Comparison of ENCODE assay signal across 9 cellular contexts in the genomic region with DNA sequence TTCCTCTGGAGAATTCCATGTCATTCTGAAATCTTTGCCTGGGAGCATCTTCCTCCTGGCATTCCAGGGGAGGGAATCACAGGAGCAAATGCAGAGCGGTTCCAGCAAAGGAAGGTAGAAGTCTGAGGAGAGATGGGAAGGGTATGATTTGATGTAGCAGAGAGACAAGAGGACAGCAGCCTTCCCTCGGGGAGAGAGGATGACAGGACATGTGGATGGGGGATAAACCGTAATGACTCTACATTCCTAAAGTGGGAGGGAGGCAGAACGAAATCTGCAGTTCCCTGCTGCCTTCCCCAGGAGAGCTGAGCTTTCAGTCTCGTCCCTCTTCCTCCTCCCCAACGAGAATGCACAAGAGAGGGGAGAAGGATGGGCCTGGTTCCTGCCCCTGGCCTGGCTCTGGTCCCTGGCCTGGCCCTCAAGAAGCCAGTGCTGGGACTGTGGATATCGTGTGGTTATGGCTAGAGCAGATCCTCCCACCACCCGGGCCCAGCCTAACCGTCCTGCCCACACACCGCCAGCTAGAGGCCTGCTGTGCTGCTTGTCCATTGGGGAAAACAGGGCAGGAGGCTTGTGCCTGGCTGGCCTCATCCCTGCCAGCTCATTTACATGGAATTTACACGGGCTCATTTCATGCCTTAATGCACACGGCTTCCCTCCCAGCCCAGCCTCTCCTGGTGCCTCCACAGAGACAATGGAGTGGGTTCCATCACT. TPM values are rescaled to one million over a fixed set of nuclear protein-coding genes. Genes with fewer than 3 reads are reported as not detected.
DNase-seq lines count a peak whose midpoint lies in the region; ATAC-seq, FAIRE-seq and TF ChIP-seq lines count a peak whose summit lies in the region.
"Had no signal": no experiment of that assay in that cellular context is flagged by ENCODE, and none has a peak within 500 bp of the region (broad histone marks: within the 10 kb centered on the region; RNA-seq: fewer than 3 reads in every experiment).

No MANE protein-coding gene starts in this region.

- peaks cover 20% of the 10 kb centered on the region for H3K36me3 Mint-ChIP-seq in Caco-2 (ENCODE audit: insufficient read depth, unreplicated experiment)
- H3K36me3 Mint-ChIP-seq in IgD-negative memory B cell: peaks cover 2% of the 10 kb centered on the region

- H3K36me3 ChIP-seq in Caco-2 (ENCODE audit: control insufficient read depth, insufficient read depth, low read length) (no peaks in the 10 kb centered on the region; the same call in 1 of the 2 replicates), neural cell (ENCODE audit: insufficient read depth, low read length) (no peaks in the 10 kb centered on the region), esophagus muscularis mucosa (peaks cover 0 to 18% (median 6%) of the 10 kb centered on the region in 4 donors), small intestine (ENCODE audit: control insufficient read depth in 2 of 2, insufficient read depth in 2 of 2, low read length in 2 of 2) (no peaks in the 10 kb centered on the region)
- H3K36me3 ChIP-seq: neutrophil had no signal

- no peaks in the 10 kb centered on the region for H3F3A ChIP-seq in neural cell (ENCODE audit: insufficient read depth, low read length, poor library complexity, severe bottlenecking)

- POLR2A ChIA-PET in Caco-2 (lab: Charles Lee): no interaction called here

- BruUV-seq in Caco-2 (replicated peaks; lab: Mats Ljungman, UMichigan): no TSS peak

- H3K27me3 ChIP-seq in Caco-2 (replicated peaks; ENCODE audit: control insufficient read depth, insufficient read depth, low read length) (no peaks in the 10 kb centered on the region), neural cell (ENCODE audit: insufficient read depth, low read depth, low read length) (no peaks in the 10 kb centered on the region), esophagus muscularis mucosa (peaks cover 0 to 35% (median 0%) of the 10 kb centered on the region in 4 donors), small intestine (ENCODE audit: control insufficient read depth in 2 of 2, insufficient read depth in 2 of 2, low read length in 2 of 2) (no peaks in the 10 kb centered on the region)

- H3K9me3 Mint-ChIP-seq in Caco-2 (ENCODE audit: unreplicated experiment) (no peaks in the 10 kb centered on the region), IgD-negative memory B cell (no peaks in the 10 kb centered on the region)

- TF ChIP-seq CTCF in Caco-2 (IDR thresholded peaks at IDR 0.05; ENCODE audit: insufficient read depth in 1 of 2, low read depth in 1 of 2, low read length in 1 of 2, severe bottlenecking in 1 of 2, unreplicated experiment in 1 of 2) (no peak), neural cell (IDR thresholded peaks at IDR 0.05; ENCODE audit: poor library complexity, severe bottlenecking) (no peak), esophagus muscularis mucosa (IDR thresholded peaks at IDR 0.05) (no peak)

- TF ChIP-seq RAD21 in neural cell (conservative IDR thresholded peaks at IDR 0.05): no peak

- no peak for TF ChIP-seq POLR2A in esophagus muscularis mucosa (IDR thresholded peaks at IDR 0.05; ENCODE audit: low read depth)

- H3K4me1 Mint-ChIP-seq in Caco-2 (ENCODE audit: low read depth, unreplicated experiment) (peaks cover 9% of the 10 kb centered on the region), IgD-negative memory B cell (peaks cover 36 to 47% (median 45%) of the 10 kb centered on the region in 3 donors)

- no peak overlapping the region for H3K4me3 ChIP-seq in Caco-2 (ENCODE audit: low read depth, low read length)
- H3K4me3 ChIP-seq in neural cell (ENCODE audit: low read length): no peak overlapping the region
- no peak overlapping the region for H3K4me3 ChIP-seq in esophagus muscularis mucosa
- H3K4me3 ChIP-seq in small intestine (ENCODE audit: low read depth in 1 of 2, low read length in 2 of 2): no peak overlapping the region

- no peak overlapping the region for H2AFZ ChIP-seq in neural cell (ENCODE audit: low read depth, low read length)

- CTCF ChIA-PET in Caco-2 (lab: Charles Lee): no interaction called here

- H3K4me1 ChIP-seq in Caco-2 (no peaks in the 10 kb centered on the region), esophagus muscularis mucosa (peaks cover 0 to 16% (median 2%) of the 10 kb centered on the region in 4 donors), small intestine (ENCODE audit: control insufficient read depth in 2 of 2, insufficient read depth in 1 of 2, low read depth in 1 of 2, low read length in 1 of 2) (no peaks in the 10 kb centered on the region)

- no peak overlapping the region for H3K4me2 ChIP-seq in neural cell (ENCODE audit: low read length)

- H3K4me3 Mint-ChIP-seq in Caco-2 (ENCODE audit: unreplicated experiment) (no peak overlapping the region), IgD-negative memory B cell (peak overlapping the region in 1 of 4 donors; percentile 27)

- intact Hi-C loops in Caco-2 (cut with micrococcal nuclease; ENCODE audit: unreplicated experiment): no loop called here
- intact Hi-C loops in esophagus muscularis mucosa (cut with DNase I): no loop called here

- DNase-seq in Caco-2 (no peak), T47D (ENCODE audit: low read depth in 1 of 2, low spot score in 1 of 2) (peak; percentile 51 to 80), NCI-H1417 (lab: John Stamatoyannopoulos, UW) (no peak), esophagus muscularis mucosa (ENCODE audit: extremely low spot score) (no peak), small intestine (no peak)

- H3K9ac ChIP-seq in neural cell (ENCODE audit: low read length): no peak overlapping the region

- no peaks in the 10 kb centered on the region for H3K9me3 ChIP-seq in Caco-2
- H3K9me3 ChIP-seq in neural cell (ENCODE audit: low read length): no peaks in the 10 kb centered on the region
- no peaks in the 10 kb centered on the region for H3K9me3 ChIP-seq in esophagus muscularis mucosa
- H3K9me3 ChIP-seq in small intestine (ENCODE audit: control insufficient read depth, low read depth): no peaks in the 10 kb centered on the region
- H3K9me3 ChIP-seq: neutrophil had no signal

- no peaks in the 10 kb centered on the region for H3K79me2 ChIP-seq in neural cell (replicated peaks; ENCODE audit: insufficient read depth, low read length)

- peak overlapping the region; percentile 54 for H3K27ac Mint-ChIP-seq in Caco-2 (ENCODE audit: unreplicated experiment)
- H3K27ac Mint-ChIP-seq in IgD-negative memory B cell: peak overlapping the region in 2 of 3 donors; percentile 54 to 71

- ATAC-seq in GM21367 (IDR thresholded peaks at IDR 0.05; ENCODE audit: unreplicated experiment): no peak

- WGBS in esophagus muscularis mucosa: 48% methylated on average over 12 of the region's 12 CpGs
- 28 to 47% (median 42%) methylated on average over 11 to 12 of the region's 12 CpGs for WGBS in small intestine, 3 donors

- H3K9me2 ChIP-seq in neural cell (ENCODE audit: insufficient read depth, low read length): no peaks in the 10 kb centered on the region

- H3K27ac ChIP-seq in neural cell (ENCODE audit: low read length): no peak overlapping the region
- no peak overlapping the region for H3K27ac ChIP-seq in esophagus muscularis mucosa (replicated peaks in 1 of 4)
- no peak overlapping the region for H3K27ac ChIP-seq in small intestine (ENCODE audit: low read depth in 1 of 2, low read length in 1 of 2)
- H3K27ac ChIP-seq: neutrophil had no signal

- no peak for FAIRE-seq in small intestine (lab: Jason Lieb, UNC)

- TF ChIP-seq EP300 in neural cell (conservative IDR thresholded peaks at IDR 0.05; ENCODE audit: poor library complexity, severe bottlenecking): no peak
- no peak for TF ChIP-seq EP300 in esophagus muscularis mucosa (IDR thresholded peaks at IDR 0.05)

- no peaks in the 10 kb centered on the region for H3K27me3 Mint-ChIP-seq in Caco-2 (ENCODE audit: insufficient read depth, unreplicated experiment)
- no peaks in the 10 kb centered on the region for H3K27me3 Mint-ChIP-seq in IgD-negative memory B cell

- in situ Hi-C loops in T47D (cut with HindIII; ENCODE audit: low pct_unique_long_range_greater_than_20kb, low sequenced_read_pairs): no loop called here

- no peaks in the 10 kb centered on the region for H4K20me1 ChIP-seq in neural cell (ENCODE audit: insufficient read depth)

TF ChIP-seq in neural cell, 6 proteins besides CTCF, POLR2A, EP300 and RAD21 (continues in another document):
- TF ChIP-seq POLR2AphosphoS5 (IDR thresholded peaks at IDR 0.05) (peak; percentile 9), EZH2 (IDR thresholded peaks at IDR 0.05; ENCODE audit: borderline replicate concordance, insufficient read depth, low read length, poor library complexity, severe bottlenecking) (no peak)

RNA-seq across cellular contexts. Expression of a gene that starts 26.6 kb away (rescaled TPM):
- total RNA-seq in Caco-2 (2022) (31.4 and 38.1 TPM in 2 replicates), esophagus muscularis mucosa (1 to 10 TPM; 1.2 to 4.1 (median 2.7) TPM)
- polyA plus RNA-seq in IgD-negative memory B cell (5.0 TPM), neural cell (28.8 and 31.7 TPM in 2 replicates), small intestine (1 to 10 TPM in 1 of 3 donors, under 1 TPM in 2; 0.45 to 4.3 (median 0.81) TPM)
- 26.6 and 34.1 TPM in 2 replicates for polyA minus RNA-seq in neural cell

RNA-seq across cellular contexts. Expression of a gene that starts 39.7 kb away (rescaled TPM):
- total RNA-seq in Caco-2 (2022): 0.56 TPM in 1 of 2 replicates, not detected in the other
- polyA plus RNA-seq in IgD-negative memory B cell: not detected
- polyA plus RNA-seq in neural cell: not detected in 2 replicates
- not detected in 2 replicates for polyA minus RNA-seq in neural cell
- total RNA-seq in esophagus muscularis mucosa: 1 to 10 TPM; 1.7 to 2.5 (median 1.8) TPM
- 1 to 10 TPM in 1 of 3 donors, under 1 TPM in 2; 0.54 to 2.7 (median 0.54) TPM for polyA plus RNA-seq in small intestine

RNA-seq across cellular contexts. Expression of a gene that starts 53.8 kb away (rescaled TPM):
- total RNA-seq in Caco-2 (2022) (31.4 and 34.4 TPM in 2 replicates), esophagus muscularis mucosa (10 to 100 TPM; 52.7 to 69.7 (median 60.5) TPM)
- polyA plus RNA-seq in IgD-negative memory B cell (123 TPM), neural cell (66.1 and 70.7 TPM in 2 replicates), small intestine (10 to 100 TPM; 33.3 to 51.7 (median 37.8) TPM)
- polyA minus RNA-seq in neural cell: 43.1 and 43.6 TPM in 2 replicates

Comparison
In these comparisons a context has a peak if more than half of its experiments do, and no peak if none do; other contexts are left out.
1. DNase-seq: peak in T47D (2 of 2); none in Caco-2 (0 of 2), NCI-H1417 (0 of 3), esophagus muscularis mucosa (single experiment) and small intestine (single experiment).